ENCODE assay signal across 14 cellular contexts in the genomic region with DNA sequence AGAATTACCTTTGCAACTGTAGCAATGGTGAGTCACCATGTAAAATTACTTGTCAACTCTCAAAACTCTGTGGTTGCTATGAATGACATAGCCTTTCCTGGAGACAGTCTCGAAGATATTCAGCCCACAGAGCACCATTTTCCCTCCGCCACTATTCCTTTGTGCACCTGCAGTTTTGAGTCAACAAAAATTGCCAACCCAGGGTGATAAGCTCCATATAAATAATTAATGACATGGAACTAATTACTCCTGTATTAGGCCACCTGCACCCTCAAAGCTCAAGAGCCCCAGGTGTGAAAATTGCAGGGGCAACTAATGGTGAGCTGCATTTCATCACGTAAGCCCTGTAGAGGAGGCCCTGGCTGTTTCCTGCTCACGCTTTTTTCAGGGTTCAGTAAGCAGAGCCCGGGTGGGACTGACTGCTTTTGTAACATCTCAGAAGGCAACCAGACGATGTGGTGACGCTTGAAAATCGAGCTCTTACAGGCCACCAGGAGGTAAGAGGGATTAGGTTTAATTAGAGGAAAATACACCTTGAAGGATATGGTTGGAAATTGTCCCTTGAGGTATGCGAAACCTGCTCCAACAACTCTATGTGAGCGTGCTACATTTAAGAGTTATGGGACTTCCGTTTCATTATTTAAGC.
DNase-seq lines count a peak whose midpoint lies in the region; ATAC-seq and TF ChIP-seq lines count a peak whose summit lies in the region.
"Had no signal": no experiment of that assay in that cellular context is flagged by ENCODE, and none has a peak within 500 bp of the region (broad histone marks: within the 10 kb centered on the region; RNA-seq: fewer than 3 reads in every experiment).

No MANE protein-coding gene starts in this region.

- peaks cover 28% of the 10 kb centered on the region for H3K4me1 ChIP-seq in neural progenitor cell
- H3K4me1 ChIP-seq in HAP-1 = no peaks in the 10 kb centered on the region
- H3K4me1 ChIP-seq: gastroesophageal sphincter had no signal

- no peak overlapping the region for H3K27ac Mint-ChIP-seq in neural progenitor cell
- H3K27ac Mint-ChIP-seq: activated CD8-positive, alpha-beta T cell treated with anti-CD3 and anti-CD28 coated beads for 36 hours; activated naive CD4-positive, alpha-beta T cell treated with anti-CD3 and anti-CD28 coated beads, Interleukin-2, amount 50 U/mL, for 72 hours; dendritic cell treated with granulocyte-macrophage colony-stimulating factor and Interleukin-4, amounts not matched to agents 40 ng/mL and 50 ng/mL, for 4 days; stimulated activated memory B cell treated with anti-CD40 and anti-IgM and Interleukin-4, amounts not matched to agents 10 μg/mL and 1 μg/mL and 100 μg/mL, for 72 hours; T-helper 1 cell treated with Interleukin-12 subunit alpha and Interleukin-12 subunit beta and Interleukin-4 antibody, amounts not matched to agents 30 μg/mL and 1 μg/mL, for 36 hours had no signal

- H4K20me1 ChIP-seq in neural progenitor cell (ENCODE audit: low read depth) = no peaks in the 10 kb centered on the region

- DNase-seq in RPMI8226 (peak; percentile 51), neural progenitor cell (ENCODE audit: low spot score) (peak; percentile 39), HAP-1 (ENCODE audit: low spot score in 2 of 2) (no peak), OCI-M2 (lab: John Stamatoyannopoulos, UW; ENCODE audit: unreplicated experiment) (no peak), SIG-M5 (lab: John Stamatoyannopoulos, UW) (no peak)
- DNase-seq: activated CD8-positive, alpha-beta T cell treated with anti-CD3 and anti-CD28 coated beads for 36 hours; left ventricle myocardium superior had no signal

- ATAC-seq in GM19452 (IDR thresholded peaks at IDR 0.05; ENCODE audit: unreplicated experiment) = peak; percentile 73
- peak; percentile 88 for ATAC-seq in HG03432 (IDR thresholded peaks at IDR 0.05; ENCODE audit: unreplicated experiment)
- ATAC-seq: activated CD8-positive, alpha-beta T cell treated with anti-CD3 and anti-CD28 coated beads for 36 hours; gastroesophageal sphincter; left ventricle myocardium superior; stimulated activated memory B cell treated with anti-CD40 and anti-IgM and Interleukin-4, amounts not matched to agents 10 μg/mL and 1 μg/mL and 100 μg/mL, for 72 hours had no signal

- H3K9me3 ChIP-seq in neural progenitor cell (ENCODE audit: low read depth) = no peaks in the 10 kb centered on the region
- no peaks in the 10 kb centered on the region for H3K9me3 ChIP-seq in HAP-1
- H3K9me3 ChIP-seq: gastroesophageal sphincter had no signal

- H3K27me3 ChIP-seq in neural progenitor cell (no peaks in the 10 kb centered on the region), HAP-1 (ENCODE audit: low read depth) (no peaks in the 10 kb centered on the region)

- no peak overlapping the region for H3K9ac ChIP-seq in neural progenitor cell

- H3K27ac ChIP-seq in neural progenitor cell = no peak overlapping the region
- H3K27ac ChIP-seq: gastroesophageal sphincter had no signal

- no peaks in the 10 kb centered on the region for H3K9me3 Mint-ChIP-seq in neural progenitor cell
- H3K9me3 Mint-ChIP-seq: activated CD8-positive, alpha-beta T cell treated with anti-CD3 and anti-CD28 coated beads for 36 hours; dendritic cell treated with granulocyte-macrophage colony-stimulating factor and Interleukin-4, amounts not matched to agents 40 ng/mL and 50 ng/mL, for 4 days; T-helper 1 cell treated with Interleukin-12 subunit alpha and Interleukin-12 subunit beta and Interleukin-4 antibody, amounts not matched to agents 30 μg/mL and 1 μg/mL, for 36 hours had no signal

- H2AFZ ChIP-seq in neural progenitor cell (replicated peaks) = peak overlapping the region; percentile 22

- H3K36me3 ChIP-seq in neural progenitor cell = no peaks in the 10 kb centered on the region
- H3K36me3 ChIP-seq in HAP-1 (replicated peaks) = no peaks in the 10 kb centered on the region
- H3K36me3 ChIP-seq: gastroesophageal sphincter had no signal

- no peak overlapping the region for H3K4me3 Mint-ChIP-seq in neural progenitor cell
- H3K4me3 Mint-ChIP-seq: activated CD8-positive, alpha-beta T cell treated with anti-CD3 and anti-CD28 coated beads for 36 hours; dendritic cell treated with granulocyte-macrophage colony-stimulating factor and Interleukin-4, amounts not matched to agents 40 ng/mL and 50 ng/mL, for 4 days; stimulated activated memory B cell treated with anti-CD40 and anti-IgM and Interleukin-4, amounts not matched to agents 10 μg/mL and 1 μg/mL and 100 μg/mL, for 72 hours; T-helper 1 cell treated with Interleukin-12 subunit alpha and Interleukin-12 subunit beta and Interleukin-4 antibody, amounts not matched to agents 30 μg/mL and 1 μg/mL, for 36 hours had no signal

- H3K36me3 Mint-ChIP-seq in neural progenitor cell = no peaks in the 10 kb centered on the region
- H3K36me3 Mint-ChIP-seq: activated naive CD4-positive, alpha-beta T cell treated with anti-CD3 and anti-CD28 coated beads, Interleukin-2, amount 50 U/mL, for 72 hours; stimulated activated memory B cell treated with anti-CD40 and anti-IgM and Interleukin-4, amounts not matched to agents 10 μg/mL and 1 μg/mL and 100 μg/mL, for 72 hours had no signal

- peaks cover 17% of the 10 kb centered on the region for H3K27me3 Mint-ChIP-seq in neural progenitor cell (ENCODE audit: insufficient read depth, low read depth)
- H3K27me3 Mint-ChIP-seq: activated CD8-positive, alpha-beta T cell treated with anti-CD3 and anti-CD28 coated beads for 36 hours; stimulated activated memory B cell treated with anti-CD40 and anti-IgM and Interleukin-4, amounts not matched to agents 10 μg/mL and 1 μg/mL and 100 μg/mL, for 72 hours had no signal

- H3K79me2 ChIP-seq in neural progenitor cell (ENCODE audit: low read depth) = no peaks in the 10 kb centered on the region

- peaks cover 18% of the 10 kb centered on the region for H3K4me1 Mint-ChIP-seq in neural progenitor cell
- H3K4me1 Mint-ChIP-seq: stimulated activated memory B cell treated with anti-CD40 and anti-IgM and Interleukin-4, amounts not matched to agents 10 μg/mL and 1 μg/mL and 100 μg/mL, for 72 hours had no signal

- peaks cover 13% of the 10 kb centered on the region for H3F3A ChIP-seq in neural progenitor cell (ENCODE audit: low read depth)

- TF ChIP-seq CTCF in neural progenitor cell (IDR thresholded peaks at IDR 0.05) = no peak

- H3K4me3 ChIP-seq in neural progenitor cell (no peak overlapping the region), HAP-1 (no peak overlapping the region)
- H3K4me3 ChIP-seq: gastroesophageal sphincter had no signal

- H3K4me2 ChIP-seq in neural progenitor cell = peak overlapping the region; percentile 15

- in situ Hi-C loops in HAP-1 (cut with MboI; ENCODE audit: low sequenced_read_pairs) = no loop called here

Comparison
In these comparisons a context has a peak if more than half of its experiments do, and no peak if none do; other contexts are left out.
1. DNase-seq: peak in RPMI8226 (single experiment) and neural progenitor cell (single experiment); none in HAP-1 (0 of 2), OCI-M2 (single experiment) and SIG-M5 (single experiment).